Comparison of ENCODE assay signal across 16 cellular contexts in genomic region chr2:55781542-55781941, GRCh38.
"Had no signal": no experiment of that assay in that cellular context is flagged by ENCODE, and none has a peak within 500 bp of the region (broad histone marks: within the 10 kb centered on the region; RNA-seq: fewer than 3 reads in every experiment).

No MANE protein-coding gene starts in this region.

- H3K4me1 Mint-ChIP-seq: activated naive CD8-positive, alpha-beta T cell treated with anti-CD3 and anti-CD28 coated beads, Interleukin-2, amount 50 U/mL, for 24 hours; natural killer cell; stimulated activated effector memory CD8-positive, alpha-beta T cell treated with anti-CD3 and anti-CD28 coated beads, Interleukin-12 subunit alpha, Interleukin-12 subunit beta, amount 100 ng/mL, for 72 hours had no signal

- H3K4me1 ChIP-seq: ascending aorta, vagina had no signal

- H3K36me3 Mint-ChIP-seq: natural killer cell; stimulated activated effector memory CD8-positive, alpha-beta T cell treated with anti-CD3 and anti-CD28 coated beads, Interleukin-12 subunit alpha, Interleukin-12 subunit beta, amount 100 ng/mL, for 72 hours had no signal

- H3K27ac Mint-ChIP-seq: activated CD8-positive, alpha-beta T cell treated with anti-CD3 and anti-CD28 coated beads, Interleukin-2, amount 10 ng/mL, durations not matched to agents 7 days and 5 days; activated naive CD8-positive, alpha-beta T cell treated with anti-CD3 and anti-CD28 coated beads, Interleukin-2, amount 50 U/mL, for 24 hours; activated T-helper 1 cell treated with anti-CD3 and anti-CD28 coated beads, Interleukin-12 subunit alpha, Interleukin-12 subunit beta, Interleukin-2, Interleukin-4 antibody, amounts not matched to agents 30 ng/mL and 10 ng/mL and 1 ng/mL, durations not matched to agents 14 hours and 24 hours and 36 hours; natural killer cell; stimulated activated effector memory CD8-positive, alpha-beta T cell treated with anti-CD3 and anti-CD28 coated beads, Interleukin-12 subunit alpha, Interleukin-12 subunit beta, amount 100 ng/mL, for 72 hours had no signal

- H3K36me3 ChIP-seq: ascending aorta, tibial artery, vagina had no signal

- H3K9me3 ChIP-seq: ascending aorta, tibial artery, vagina had no signal

- H3K27ac ChIP-seq: ascending aorta, tibial artery, vagina had no signal

- H3K27me3 ChIP-seq: ascending aorta, tibial artery, vagina had no signal

- H3K4me3 ChIP-seq: ascending aorta, tibial artery, vagina had no signal

- H3K4me3 Mint-ChIP-seq: activated CD8-positive, alpha-beta T cell treated with anti-CD3 and anti-CD28 coated beads, Interleukin-2, amount 10 ng/mL, durations not matched to agents 7 days and 5 days; activated naive CD8-positive, alpha-beta T cell treated with anti-CD3 and anti-CD28 coated beads, Interleukin-2, amount 50 U/mL, for 24 hours; activated T-helper 1 cell treated with anti-CD3 and anti-CD28 coated beads, Interleukin-12 subunit alpha, Interleukin-12 subunit beta, Interleukin-2, Interleukin-4 antibody, amounts not matched to agents 30 ng/mL and 10 ng/mL and 1 ng/mL, durations not matched to agents 14 hours and 24 hours and 36 hours; natural killer cell; stimulated activated effector memory CD8-positive, alpha-beta T cell treated with anti-CD3 and anti-CD28 coated beads, Interleukin-12 subunit alpha, Interleukin-12 subunit beta, amount 100 ng/mL, for 72 hours had no signal

- H3K9me3 Mint-ChIP-seq: activated naive CD8-positive, alpha-beta T cell treated with anti-CD3 and anti-CD28 coated beads, Interleukin-2, amount 50 U/mL, for 24 hours; activated T-helper 1 cell treated with anti-CD3 and anti-CD28 coated beads, Interleukin-12 subunit alpha, Interleukin-12 subunit beta, Interleukin-2, Interleukin-4 antibody, amounts not matched to agents 30 ng/mL and 10 ng/mL and 1 ng/mL, durations not matched to agents 14 hours and 24 hours and 36 hours had no signal

- DNase-seq: activated CD4-positive, alpha-beta T cell treated with anti-CD3 and anti-CD28 coated beads for 48 hours; activated CD8-positive, alpha-beta T cell treated with anti-CD3 and anti-CD28 coated beads, Interleukin-2, amount 10 ng/mL, durations not matched to agents 7 days and 5 days; activated naive CD4-positive, alpha-beta T cell; activated naive CD8-positive, alpha-beta T cell treated with anti-CD3 and anti-CD28 coated beads, Interleukin-2, amount 50 U/mL, for 24 hours; cortex of kidney; effector CD8-positive, alpha-beta T cell; glutamatergic neuron; left colon; natural killer cell; nucleus accumbens; right cardiac atrium; tibial artery had no signal

- ATAC-seq: activated CD8-positive, alpha-beta T cell treated with anti-CD3 and anti-CD28 coated beads, Interleukin-2, amount 10 ng/mL, durations not matched to agents 7 days and 5 days; activated naive CD8-positive, alpha-beta T cell treated with anti-CD3 and anti-CD28 coated beads, Interleukin-2, amount 50 U/mL, for 24 hours; left colon; natural killer cell; right cardiac atrium; stimulated activated effector memory CD8-positive, alpha-beta T cell treated with anti-CD3 and anti-CD28 coated beads, Interleukin-12 subunit alpha, Interleukin-12 subunit beta, amount 100 ng/mL, for 72 hours had no signal
